In genomic region chr20:21096321-21097043, GRCh38 we compare ENCODE assay signal across 10 cellular contexts. TPM values are rescaled to one million over a fixed set of nuclear protein-coding genes. Genes with fewer than 3 reads are reported as not detected.
DNase-seq lines count a peak whose midpoint lies in the region; ATAC-seq and TF ChIP-seq lines count a peak whose summit lies in the region.
"Had no signal": no experiment of that assay in that cellular context is flagged by ENCODE, and none has a peak within 500 bp of the region (broad histone marks: within the 10 kb centered on the region; RNA-seq: fewer than 3 reads in every experiment).

No MANE protein-coding gene starts in this region.

- in situ Hi-C loops in SK-MEL-5 (cut with HindIII; ENCODE audit: low pct_unique_long_range_greater_than_20kb, low sequenced_read_pairs): no loop called here

- ATAC-seq in GM18867 (IDR thresholded peaks at IDR 0.05; ENCODE audit: unreplicated experiment) (peak; percentile 64), HG02763 (IDR thresholded peaks at IDR 0.05; ENCODE audit: unreplicated experiment) (no peak)

- TF ChIP-seq RAD21 in Ishikawa (IDR thresholded peaks at IDR 0.05; ENCODE audit: low read depth): no peak

- DNase-seq in SK-MEL-5 (ENCODE audit: low read depth, low spot score) (peak; percentile 80), lung microvascular endothelial cell (ENCODE audit: low read depth in 2 of 2) (peak; percentile 27 to 29), NCI-H2196 (lab: John Stamatoyannopoulos, UW; ENCODE audit: unreplicated experiment) (no peak), NCI-H2081 treated with DMSO at 0.1 percent for 48 hours (lab: John Stamatoyannopoulos, UW) (no peak), NCI-H146 (lab: John Stamatoyannopoulos, UW) (no peak)
- DNase-seq: activated gamma-delta T cell had no signal

- TF ChIP-seq EP300 in Ishikawa (IDR thresholded peaks at IDR 0.05; ENCODE audit: borderline replicate concordance): no peak

TF ChIP-seq in Ishikawa, 13 proteins besides CTCF, POLR2A, EP300 and RAD21:
- TF ChIP-seq FOXM1 (IDR thresholded peaks at IDR 0.05; ENCODE audit: borderline replicate concordance, low read depth) (no peak), REST (IDR thresholded peaks at IDR 0.05; ENCODE audit: low read depth) (no peak), ZBTB7A (IDR thresholded peaks at IDR 0.05; ENCODE audit: low read depth) (no peak), YY1 (IDR thresholded peaks at IDR 0.05; ENCODE audit: low read depth) (no peak), USF1 (IDR thresholded peaks at IDR 0.05) (peak; percentile 93), CEBPB (IDR thresholded peaks at IDR 0.05) (no peak)

RNA-seq across cellular contexts. Expression of gene LINC00237, which starts 9.7 kb away (rescaled TPM):
- total RNA-seq in SK-MEL-5 (2014; rRNA removed; shearing (Covaris generic)): not detected in 2 replicates
- not detected in 2 replicates for polyA plus RNA-seq in SK-MEL-5 (2015; cell fraction: cytosol; rRNA removed)
- not detected in 2 replicates for polyA plus RNA-seq in SK-MEL-5 (2015; cell fraction: nucleus; rRNA removed)
- not detected in 2 replicates for total RNA-seq in lung microvascular endothelial cell
- total RNA-seq: urinary bladder had no signal
- polyA plus RNA-seq: urinary bladder had no signal

RNA-seq across cellular contexts. Expression of gene KIZ, which starts 29.4 kb away (rescaled TPM):
- total RNA-seq in SK-MEL-5 (2014; rRNA removed; shearing (Covaris generic)): 16.5 and 18.9 TPM in 2 replicates
- 7.5 and 7.7 TPM in 2 replicates for polyA plus RNA-seq in SK-MEL-5 (2015; cell fraction: cytosol; rRNA removed)
- polyA plus RNA-seq in SK-MEL-5 (2015; cell fraction: nucleus; rRNA removed): 32.2 and 49.7 TPM in 2 replicates
- total RNA-seq in lung microvascular endothelial cell: 4.0 and 13.9 TPM in 2 replicates

Comparison
In these comparisons a context has a peak if more than half of its experiments do, and no peak if none do; other contexts are left out.
1. DNase-seq: peak in SK-MEL-5 (single experiment) and lung microvascular endothelial cell (2 of 2); none in NCI-H2196 (single experiment), NCI-H2081 treated with DMSO at 0.1 percent for 48 hours (single experiment) and NCI-H146 (single experiment).